In genomic region chr18:13184396-13184795, GRCh38 we compare ENCODE assay signal across 29 cellular contexts. TPM values are rescaled to one million over a fixed set of nuclear protein-coding genes. Genes with fewer than 3 reads are reported as not detected.
"Had no signal": no experiment of that assay in that cellular context is flagged by ENCODE, and none has a peak within 500 bp of the region (broad histone marks: within the 10 kb centered on the region; RNA-seq: fewer than 3 reads in every experiment).

No MANE protein-coding gene starts in this region.

- H3K27me3 ChIP-seq: ascending aorta, breast epithelium, cardiac muscle cell, colonic mucosa, esophagus squamous epithelium, gastroesophageal sphincter had no signal

- H3K4me3 ChIP-seq: ascending aorta, breast epithelium, cardiac muscle cell, colonic mucosa, esophagus squamous epithelium, gastroesophageal sphincter had no signal

- H3K9me3 ChIP-seq: ascending aorta, breast epithelium, colonic mucosa, esophagus squamous epithelium, gastroesophageal sphincter had no signal

- DNase-seq: activated B cell treated with CpG ODN at 0.5 μM for 24 hours; activated CD4-positive, alpha-beta memory T cell treated with anti-CD3 and anti-CD28 coated beads for 36 hours; activated CD4-positive, alpha-beta T cell treated with anti-CD3 and anti-CD28 coated beads for 36 hours; activated CD4-positive, alpha-beta T cell treated with anti-CD3 and anti-CD28 coated beads, Interleukin-2, amount 10 ng/mL, durations not matched to agents 24 days and 14 days; activated CD8-positive, alpha-beta memory T cell treated with anti-CD3 and anti-CD28 coated beads, Interleukin-2, amount 10 ng/mL, durations not matched to agents 7 days and 5 days; activated CD8-positive, alpha-beta memory T cell treated with anti-CD3 and anti-CD28 coated beads, Interleukin-2, amount 50 U/mL, for 4 hours; activated CD8-positive, alpha-beta T cell treated with anti-CD3 and anti-CD28 coated beads, Interleukin-2, amount 10 ng/mL, durations not matched to agents 7 days and 5 days; activated effector memory CD4-positive, alpha-beta T cell treated with anti-CD3 and anti-CD28 coated beads, Interleukin-2, amount 50 U/mL, for 16 hours; activated naive CD4-positive, alpha-beta T cell treated with anti-CD3 and anti-CD28 coated beads for 36 hours; activated naive CD8-positive, alpha-beta T cell treated with anti-CD3 and anti-CD28 coated beads, Interleukin-2, amount 10 ng/mL, durations not matched to agents 7 days and 5 days; activated T-cell treated with anti-CD3 and anti-CD28 coated beads, Interleukin-2, amount 50 U/mL, for 1 hour; activated T-cell treated with anti-CD3 and anti-CD28 coated beads, Interleukin-2, amount 50 U/mL, for 48 hours; central memory CD4-positive, alpha-beta T cell; cerebellar nuclear complex; colonic mucosa; effector CD8-positive, alpha-beta T cell; erythroblast; esophagus squamous epithelium; foreskin melanocyte; T-helper 1 cell; T-helper 17 cell; T1000; WERI-Rb-1 had no signal

- H3K4me1 ChIP-seq: ascending aorta, breast epithelium, esophagus squamous epithelium, gastroesophageal sphincter had no signal

- H3K36me3 ChIP-seq: ascending aorta, breast epithelium, cardiac muscle cell, colonic mucosa, esophagus squamous epithelium, gastroesophageal sphincter, WERI-Rb-1 had no signal

- H3K27ac ChIP-seq: ascending aorta, breast epithelium, cardiac muscle cell, colonic mucosa, esophagus squamous epithelium, gastroesophageal sphincter, WERI-Rb-1 had no signal

- ATAC-seq: activated CD4-positive, alpha-beta T cell treated with anti-CD3 and anti-CD28 coated beads for 36 hours; activated CD4-positive, CD25-positive, alpha-beta regulatory T cell treated with anti-CD3 and anti-CD28 coated beads, Interleukin-2, amount 50 U/mL, for 24 hours; activated CD8-positive, alpha-beta memory T cell treated with anti-CD3 and anti-CD28 coated beads, Interleukin-2, amount 10 ng/mL, durations not matched to agents 7 days and 5 days; activated CD8-positive, alpha-beta T cell treated with anti-CD3 and anti-CD28 coated beads, Interleukin-2, amount 10 ng/mL, durations not matched to agents 7 days and 5 days; gastroesophageal sphincter; T-helper 17 cell had no signal

RNA-seq across cellular contexts. Expression of gene LDLRAD4, which starts 34.2 kb away (rescaled TPM):
- total RNA-seq: fibroblast of lung had no signal
- polyA plus RNA-seq: fibroblast of lung had no signal
